ENCODE assay signal across 1 cellular context in genomic region chr6:154606457-154606856, GRCh38.
TF ChIP-seq lines count a peak whose summit lies in the region.

No MANE protein-coding gene starts in this region.

TF ChIP-seq in H1, 55 proteins besides CTCF, POLR2A, EP300 and RAD21 (continued from another document):
- TF ChIP-seq, protein P1, sequence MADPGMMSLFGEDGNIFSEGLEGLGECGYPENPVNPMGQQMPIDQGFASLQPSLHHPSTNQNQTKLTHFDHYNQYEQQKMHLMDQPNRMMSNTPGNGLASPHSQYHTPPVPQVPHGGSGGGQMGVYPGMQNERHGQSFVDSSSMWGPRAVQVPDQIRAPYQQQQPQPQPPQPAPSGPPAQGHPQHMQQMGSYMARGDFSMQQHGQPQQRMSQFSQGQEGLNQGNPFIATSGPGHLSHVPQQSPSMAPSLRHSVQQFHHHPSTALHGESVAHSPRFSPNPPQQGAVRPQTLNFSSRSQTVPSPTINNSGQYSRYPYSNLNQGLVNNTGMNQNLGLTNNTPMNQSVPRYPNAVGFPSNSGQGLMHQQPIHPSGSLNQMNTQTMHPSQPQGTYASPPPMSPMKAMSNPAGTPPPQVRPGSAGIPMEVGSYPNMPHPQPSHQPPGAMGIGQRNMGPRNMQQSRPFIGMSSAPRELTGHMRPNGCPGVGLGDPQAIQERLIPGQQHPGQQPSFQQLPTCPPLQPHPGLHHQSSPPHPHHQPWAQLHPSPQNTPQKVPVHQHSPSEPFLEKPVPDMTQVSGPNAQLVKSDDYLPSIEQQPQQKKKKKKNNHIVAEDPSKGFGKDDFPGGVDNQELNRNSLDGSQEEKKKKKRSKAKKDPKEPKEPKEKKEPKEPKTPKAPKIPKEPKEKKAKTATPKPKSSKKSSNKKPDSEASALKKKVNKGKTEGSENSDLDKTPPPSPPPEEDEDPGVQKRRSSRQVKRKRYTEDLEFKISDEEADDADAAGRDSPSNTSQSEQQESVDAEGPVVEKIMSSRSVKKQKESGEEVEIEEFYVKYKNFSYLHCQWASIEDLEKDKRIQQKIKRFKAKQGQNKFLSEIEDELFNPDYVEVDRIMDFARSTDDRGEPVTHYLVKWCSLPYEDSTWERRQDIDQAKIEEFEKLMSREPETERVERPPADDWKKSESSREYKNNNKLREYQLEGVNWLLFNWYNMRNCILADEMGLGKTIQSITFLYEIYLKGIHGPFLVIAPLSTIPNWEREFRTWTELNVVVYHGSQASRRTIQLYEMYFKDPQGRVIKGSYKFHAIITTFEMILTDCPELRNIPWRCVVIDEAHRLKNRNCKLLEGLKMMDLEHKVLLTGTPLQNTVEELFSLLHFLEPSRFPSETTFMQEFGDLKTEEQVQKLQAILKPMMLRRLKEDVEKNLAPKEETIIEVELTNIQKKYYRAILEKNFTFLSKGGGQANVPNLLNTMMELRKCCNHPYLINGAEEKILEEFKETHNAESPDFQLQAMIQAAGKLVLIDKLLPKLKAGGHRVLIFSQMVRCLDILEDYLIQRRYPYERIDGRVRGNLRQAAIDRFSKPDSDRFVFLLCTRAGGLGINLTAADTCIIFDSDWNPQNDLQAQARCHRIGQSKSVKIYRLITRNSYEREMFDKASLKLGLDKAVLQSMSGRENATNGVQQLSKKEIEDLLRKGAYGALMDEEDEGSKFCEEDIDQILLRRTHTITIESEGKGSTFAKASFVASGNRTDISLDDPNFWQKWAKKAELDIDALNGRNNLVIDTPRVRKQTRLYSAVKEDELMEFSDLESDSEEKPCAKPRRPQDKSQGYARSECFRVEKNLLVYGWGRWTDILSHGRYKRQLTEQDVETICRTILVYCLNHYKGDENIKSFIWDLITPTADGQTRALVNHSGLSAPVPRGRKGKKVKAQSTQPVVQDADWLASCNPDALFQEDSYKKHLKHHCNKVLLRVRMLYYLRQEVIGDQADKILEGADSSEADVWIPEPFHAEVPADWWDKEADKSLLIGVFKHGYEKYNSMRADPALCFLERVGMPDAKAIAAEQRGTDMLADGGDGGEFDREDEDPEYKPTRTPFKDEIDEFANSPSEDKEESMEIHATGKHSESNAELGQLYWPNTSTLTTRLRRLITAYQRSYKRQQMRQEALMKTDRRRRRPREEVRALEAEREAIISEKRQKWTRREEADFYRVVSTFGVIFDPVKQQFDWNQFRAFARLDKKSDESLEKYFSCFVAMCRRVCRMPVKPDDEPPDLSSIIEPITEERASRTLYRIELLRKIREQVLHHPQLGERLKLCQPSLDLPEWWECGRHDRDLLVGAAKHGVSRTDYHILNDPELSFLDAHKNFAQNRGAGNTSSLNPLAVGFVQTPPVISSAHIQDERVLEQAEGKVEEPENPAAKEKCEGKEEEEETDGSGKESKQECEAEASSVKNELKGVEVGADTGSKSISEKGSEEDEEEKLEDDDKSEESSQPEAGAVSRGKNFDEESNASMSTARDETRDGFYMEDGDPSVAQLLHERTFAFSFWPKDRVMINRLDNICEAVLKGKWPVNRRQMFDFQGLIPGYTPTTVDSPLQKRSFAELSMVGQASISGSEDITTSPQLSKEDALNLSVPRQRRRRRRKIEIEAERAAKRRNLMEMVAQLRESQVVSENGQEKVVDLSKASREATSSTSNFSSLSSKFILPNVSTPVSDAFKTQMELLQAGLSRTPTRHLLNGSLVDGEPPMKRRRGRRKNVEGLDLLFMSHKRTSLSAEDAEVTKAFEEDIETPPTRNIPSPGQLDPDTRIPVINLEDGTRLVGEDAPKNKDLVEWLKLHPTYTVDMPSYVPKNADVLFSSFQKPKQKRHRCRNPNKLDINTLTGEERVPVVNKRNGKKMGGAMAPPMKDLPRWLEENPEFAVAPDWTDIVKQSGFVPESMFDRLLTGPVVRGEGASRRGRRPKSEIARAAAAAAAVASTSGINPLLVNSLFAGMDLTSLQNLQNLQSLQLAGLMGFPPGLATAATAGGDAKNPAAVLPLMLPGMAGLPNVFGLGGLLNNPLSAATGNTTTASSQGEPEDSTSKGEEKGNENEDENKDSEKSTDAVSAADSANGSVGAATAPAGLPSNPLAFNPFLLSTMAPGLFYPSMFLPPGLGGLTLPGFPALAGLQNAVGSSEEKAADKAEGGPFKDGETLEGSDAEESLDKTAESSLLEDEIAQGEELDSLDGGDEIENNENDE (IDR thresholded peaks at IDR 0.05; ENCODE audit: insufficient replicate concordance, low read length): no peak
